ENCODE assay signal across 24 cellular contexts in genomic region chr4:11817088-11817487, GRCh38.
"Had no signal": no experiment of that assay in that cellular context is flagged by ENCODE, and none has a peak within 500 bp of the region (broad histone marks: within the 10 kb centered on the region; RNA-seq: fewer than 3 reads in every experiment).

No MANE protein-coding gene starts in this region.

- DNase-seq: colonic mucosa; cortex of kidney; effector CD8-positive, alpha-beta T cell; effector memory CD8-positive, alpha-beta T cell; endodermal cell; erythroblast; esophagus squamous epithelium; foreskin keratinocyte; heart left ventricle; hypothalamus; immature natural killer cell; islet precursor cell; kidney; kidney glomerular epithelial cell; left lung; lower lobe of right lung; mesenchymal stem cell; mucosa of descending colon; naive B cell had no signal

- ATAC-seq: effector memory CD8-positive, alpha-beta T cell; esophagus mucosa; foreskin keratinocyte; gastroesophageal sphincter; left lung; lower lobe of right lung; mucosa of descending colon had no signal

- H3K4me3 ChIP-seq: colonic mucosa, esophagus squamous epithelium, gastroesophageal sphincter, heart left ventricle, hepatocyte, left lung, lower lobe of right lung, mucosa of descending colon had no signal

- FAIRE-seq: endometrium, frontal cortex, kidney had no signal
